14 cellular contexts compared by ENCODE assay signal in the genomic region with DNA sequence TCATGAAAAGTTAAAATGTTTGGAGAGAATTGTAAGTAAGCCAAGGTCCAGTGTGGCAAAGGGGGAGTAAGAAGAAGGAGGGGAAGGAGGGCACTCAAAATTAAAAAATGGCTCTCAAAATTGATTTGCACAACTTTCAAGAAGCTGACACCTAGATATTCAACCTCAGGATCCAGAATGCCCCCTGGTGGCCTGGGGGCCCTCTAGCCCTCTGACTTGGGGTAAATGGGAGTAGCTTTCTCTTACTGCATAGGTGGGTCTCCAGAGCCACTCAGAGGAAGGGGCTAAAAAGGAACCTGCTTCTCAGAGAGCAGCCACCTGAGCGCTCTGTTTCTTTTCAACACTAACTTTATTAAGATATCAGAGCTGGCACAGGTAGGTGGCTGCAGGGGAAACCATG.
DNase-seq lines count a peak whose midpoint lies in the region; ATAC-seq, FAIRE-seq and TF ChIP-seq lines count a peak whose summit lies in the region.
"Had no signal": no experiment of that assay in that cellular context is flagged by ENCODE, and none has a peak within 500 bp of the region (broad histone marks: within the 10 kb centered on the region; RNA-seq: fewer than 3 reads in every experiment).

No MANE protein-coding gene starts in this region.

- H3K36me3 ChIP-seq in keratinocyte (ENCODE audit: control insufficient read depth in 2 of 2, extremely low read depth in 1 of 2, insufficient read depth in 2 of 2, low read length in 2 of 2) = no peaks in the 10 kb centered on the region
- H3K36me3 ChIP-seq in right atrium auricular region = no peaks in the 10 kb centered on the region
- no peaks in the 10 kb centered on the region for H3K36me3 ChIP-seq in heart left ventricle
- H3K36me3 ChIP-seq: breast epithelium had no signal

- 94 to 96% (median 94%) methylated on average over 1 of the region's 1 CpG for WGBS in heart left ventricle, 4 donors

- H3K9me3 ChIP-seq in keratinocyte (ENCODE audit: control insufficient read depth, low read depth, low read length) (no peaks in the 10 kb centered on the region), right atrium auricular region (no peaks in the 10 kb centered on the region), heart left ventricle (no peaks in the 10 kb centered on the region)
- H3K9me3 ChIP-seq: breast epithelium had no signal

- no peak overlapping the region for H3K9ac ChIP-seq in keratinocyte (ENCODE audit: control insufficient read depth, extremely low read depth, insufficient read depth, low read length)
- H3K9ac ChIP-seq: GM23248 had no signal

- H3K27ac ChIP-seq in HL-60 (replicated peaks) (no peak overlapping the region), keratinocyte (ENCODE audit: control insufficient read depth, insufficient read depth, low read length) (no peak overlapping the region), right atrium auricular region (no peak overlapping the region), heart left ventricle (no peak overlapping the region)
- H3K27ac ChIP-seq: breast epithelium, GM23248 had no signal

- H3K79me2 ChIP-seq in keratinocyte (ENCODE audit: control insufficient read depth, insufficient read depth, low read length) = no peaks in the 10 kb centered on the region

- no peaks in the 10 kb centered on the region for H3K9me1 ChIP-seq in keratinocyte (ENCODE audit: control insufficient read depth, extremely low read depth, insufficient read depth, low read length)

- DNase-seq in NCI-H146 (lab: John Stamatoyannopoulos, UW) (peak; percentile 17), NCI-H146 treated with DMSO at 0.1 percent for 48 hours (lab: John Stamatoyannopoulos, UW; ENCODE audit: unreplicated experiment) (no peak), HL-60 (ENCODE audit: low read depth in 1 of 2, low spot score in 1 of 2) (peak in 1 of 2 experiments; percentile 37), RKO (ENCODE audit: low spot score) (peak; percentile 16), keratinocyte (ENCODE audit: low read depth, low spot score) (no peak), right atrium auricular region (ENCODE audit: low spot score) (no peak), heart left ventricle (no peak)
- DNase-seq: activated CD4-positive, alpha-beta T cell treated with anti-CD3 and anti-CD28 coated beads, Interleukin-2, amount 50 U/mL, for 1 hour; GM23248; head of caudate nucleus; KG1; occipital lobe had no signal

- dilution Hi-C loops in keratinocyte (cut with MboI; ENCODE audit: extremely low pct_ligation_motif_present, low sequenced_read_pairs) = no loop called here

- intact Hi-C loops in heart left ventricle (cut with DNase I) = no loop called here

- H3K4me3 ChIP-seq in HL-60 (replicated peaks; ENCODE audit: insufficient read depth, low read length) (no peak overlapping the region), keratinocyte (ENCODE audit: control insufficient read depth in 2 of 3, extremely low read depth in 1 of 3, insufficient read depth in 2 of 3, low read depth in 1 of 3, low read length in 3 of 3) (no peak overlapping the region), right atrium auricular region (no peak overlapping the region), heart left ventricle (no peak overlapping the region)
- H3K4me3 ChIP-seq: breast epithelium, GM23248 had no signal

- no peak for ATAC-seq in HG03469 (IDR thresholded peaks at IDR 0.05; ENCODE audit: unreplicated experiment)
- no peak for ATAC-seq in heart left ventricle

- no peak overlapping the region for H2AFZ ChIP-seq in keratinocyte (ENCODE audit: control insufficient read depth, low read length)
- H2AFZ ChIP-seq: GM23248 had no signal

- no peak for FAIRE-seq in keratinocyte (lab: Jason Lieb, UNC)

- TF ChIP-seq CTCF in HL-60 (IDR thresholded peaks at IDR 0.05; ENCODE audit: insufficient read depth, low read length) = peak; percentile 4
- peak in 2 of 3 experiments; percentile 13 to 18 for TF ChIP-seq CTCF in keratinocyte (optimal IDR thresholded peaks at IDR 0.05 in 1 of 3, IDR thresholded peaks at IDR 0.05 in 1 of 3, conservative IDR thresholded peaks at IDR 0.05 in 1 of 3; ENCODE audit: extremely low read depth in 1 of 3, insufficient read depth in 2 of 3, low read length in 3 of 3)
- TF ChIP-seq CTCF in right atrium auricular region (IDR thresholded peaks at IDR 0.05) = peak in 1 of 2 donors; percentile 14
- peak in 6 of 12 donors; percentile 10 to 29 (median 20) for TF ChIP-seq CTCF in heart left ventricle (IDR thresholded peaks at IDR 0.05)

- no peaks in the 10 kb centered on the region for H3K27me3 ChIP-seq in HL-60 (ENCODE audit: insufficient read depth, poor library complexity, severe bottlenecking)
- H3K27me3 ChIP-seq in keratinocyte (ENCODE audit: control insufficient read depth, extremely low read depth, insufficient read depth, low read length) = no peaks in the 10 kb centered on the region
- no peaks in the 10 kb centered on the region for H3K27me3 ChIP-seq in right atrium auricular region
- H3K27me3 ChIP-seq in heart left ventricle = no peaks in the 10 kb centered on the region
- H3K27me3 ChIP-seq: breast epithelium had no signal

- H4K20me1 ChIP-seq in keratinocyte (ENCODE audit: control insufficient read depth, extremely low read depth, insufficient read depth, low read length) = no peaks in the 10 kb centered on the region

- H3K4me1 ChIP-seq in keratinocyte (ENCODE audit: control insufficient read depth, extremely low read depth, insufficient read depth, low read length) (no peaks in the 10 kb centered on the region), right atrium auricular region (no peaks in the 10 kb centered on the region), heart left ventricle (no peaks in the 10 kb centered on the region)
- H3K4me1 ChIP-seq: breast epithelium had no signal

- no peak overlapping the region for H3K4me2 ChIP-seq in keratinocyte (ENCODE audit: control insufficient read depth, extremely low read depth, insufficient read depth, low read depth, low read length)

- no peak for TF ChIP-seq POLR2A in heart left ventricle (IDR thresholded peaks at IDR 0.05)

Comparison
In these comparisons a context has a peak if more than half of its experiments do, and no peak if none do; other contexts are left out.
1. DNase-seq: peak in NCI-H146 (single experiment) and RKO (single experiment); none in NCI-H146 treated with DMSO at 0.1 percent for 48 hours (single experiment), keratinocyte (single experiment), right atrium auricular region (single experiment) and heart left ventricle (0 of 5).